20 cellular contexts compared by ENCODE assay signal in genomic region chr14:94941311-94941710, GRCh38.
DNase-seq lines count a peak whose midpoint lies in the region; ATAC-seq and TF ChIP-seq lines count a peak whose summit lies in the region.
"Had no signal": no experiment of that assay in that cellular context is flagged by ENCODE, and none has a peak within 500 bp of the region (broad histone marks: within the 10 kb centered on the region; RNA-seq: fewer than 3 reads in every experiment).

No MANE protein-coding gene starts in this region.

- H3K79me2 ChIP-seq in DND-41 (ENCODE audit: insufficient read depth, low read length) (no peaks in the 10 kb centered on the region), SK-N-SH (ENCODE audit: insufficient read depth) (no peaks in the 10 kb centered on the region)

- H3K27me3 ChIP-seq in DND-41 (ENCODE audit: insufficient read depth, low read length, poor library complexity): no peaks in the 10 kb centered on the region
- H3K27me3 ChIP-seq in SK-N-SH (ENCODE audit: insufficient read depth): no peaks in the 10 kb centered on the region

- POLR2A ChIA-PET in SK-N-SH (lab: Yijun Ruan, JAX): no interaction called here

- H3K4me2 ChIP-seq in DND-41 (ENCODE audit: insufficient read depth, low read length): no peak overlapping the region
- no peak overlapping the region for H3K4me2 ChIP-seq in SK-N-SH
- H3K4me2 ChIP-seq: A549 had no signal

- no peaks in the 10 kb centered on the region for H3F3A ChIP-seq in SK-N-SH (replicated peaks; ENCODE audit: insufficient read depth)

- no peaks in the 10 kb centered on the region for H3K36me3 Mint-ChIP-seq in immature natural killer cell
- no peaks in the 10 kb centered on the region for H3K36me3 Mint-ChIP-seq in natural killer cell treated with Interleukin-12 subunit alpha and Interleukin-12 subunit beta and Interleukin-15 and Interleukin-18, amount 100 ng/mL, for 72 hours
- H3K36me3 Mint-ChIP-seq: CD8-positive, alpha-beta T cell had no signal

- peaks cover 1 to 10% (median 10%) of the 10 kb centered on the region in 3 donors for H3K27me3 Mint-ChIP-seq in immature natural killer cell (ENCODE audit: low read depth in 3 of 3)
- H3K27me3 Mint-ChIP-seq in natural killer cell treated with Interleukin-12 subunit alpha and Interleukin-12 subunit beta and Interleukin-15 and Interleukin-18, amount 100 ng/mL, for 72 hours: no peaks in the 10 kb centered on the region
- H3K27me3 Mint-ChIP-seq: CD4-positive, alpha-beta T cell had no signal

- H3K9me3 ChIP-seq in DND-41 (ENCODE audit: insufficient read depth, low read length, severe bottlenecking): no peaks in the 10 kb centered on the region
- no peaks in the 10 kb centered on the region for H3K9me3 ChIP-seq in SK-N-SH
- H3K9me3 ChIP-seq: A549, Caco-2 had no signal

- DNase-seq in DND-41 (peak; percentile 62), immature natural killer cell (peak; percentile 19 to 65 (median 55)), SK-N-SH (no peak), left cardiac atrium (no peak)
- peak; percentile 50 for DNase-seq in natural killer cell treated with Interleukin-12 subunit alpha and Interleukin-12 subunit beta and Interleukin-15 and Interleukin-18, amount 100 ng/mL, for 72 hours (ENCODE audit: low spot score)
- DNase-seq: AML-193; Caco-2; Calu3; CD4-positive, alpha-beta T cell; CD8-positive, alpha-beta T cell; DMS79 treated with DMSO at 0.1 percent for 48 hours; EL; GDM1 had no signal

- no peak overlapping the region for H3K4me3 ChIP-seq in DND-41 (ENCODE audit: low read depth in 1 of 2, low read length in 2 of 2)
- H3K4me3 ChIP-seq in SK-N-SH (ENCODE audit: low read depth in 2 of 2, low read length in 1 of 2): no peak overlapping the region
- H3K4me3 ChIP-seq: A549; BLaER1 treated with 17β-estradiol and CSF1 and Interleukin-3, amounts not matched to agents 10 nM and 100 nM; GM12878 had no signal

- CTCF ChIA-PET in SK-N-SH (lab: Yijun Ruan, JAX): interaction anchor here (0.6 kb wide), 1 partner anchor 23 kb away, joined by 3 read pairs; no protein-coding TSS in a partner anchor

- no peaks in the 10 kb centered on the region for H3K9me2 ChIP-seq in SK-N-SH

- H3K9me3 Mint-ChIP-seq in immature natural killer cell: no peaks in the 10 kb centered on the region
- H3K9me3 Mint-ChIP-seq in natural killer cell treated with Interleukin-12 subunit alpha and Interleukin-12 subunit beta and Interleukin-15 and Interleukin-18, amount 100 ng/mL, for 72 hours: no peaks in the 10 kb centered on the region
- H3K9me3 Mint-ChIP-seq: CD4-positive, alpha-beta T cell; CD8-positive, alpha-beta T cell had no signal

- ATAC-seq in DND-41 (ENCODE audit: insufficient read depth, low read depth): peak; percentile 62
- ATAC-seq in natural killer cell treated with Interleukin-12 subunit alpha and Interleukin-12 subunit beta and Interleukin-15 and Interleukin-18, amount 100 ng/mL, for 72 hours: no peak
- ATAC-seq in HG03460 (IDR thresholded peaks at IDR 0.05; ENCODE audit: unreplicated experiment): no peak
- ATAC-seq in left cardiac atrium: no peak
- ATAC-seq: A549; CD8-positive, alpha-beta T cell; GM12878 had no signal

- TF ChIP-seq CTCF in DND-41 (IDR thresholded peaks at IDR 0.05; ENCODE audit: borderline replicate concordance, extremely low read depth, low read length, poor library complexity, severe bottlenecking): no peak
- TF ChIP-seq CTCF in SK-N-SH (IDR thresholded peaks at IDR 0.05): no peak

- peak overlapping the region in 2 of 5 donors; percentile 34 to 37 for H3K4me3 Mint-ChIP-seq in immature natural killer cell
- H3K4me3 Mint-ChIP-seq in natural killer cell treated with Interleukin-12 subunit alpha and Interleukin-12 subunit beta and Interleukin-15 and Interleukin-18, amount 100 ng/mL, for 72 hours: no peak overlapping the region
- H3K4me3 Mint-ChIP-seq: B cell; CD4-positive, alpha-beta T cell; CD8-positive, alpha-beta T cell had no signal

- H3K9ac ChIP-seq in DND-41 (ENCODE audit: low read depth, low read length) (peak overlapping the region; percentile 21; the same call in 1 of the 2 replicates), SK-N-SH (no peak overlapping the region)
- H3K9ac ChIP-seq: BLaER1 treated with 17β-estradiol and CSF1 and Interleukin-3, amounts not matched to agents 10 nM and 100 nM had no signal

- H2AFZ ChIP-seq in DND-41 (ENCODE audit: low read depth, low read length): no peak overlapping the region
- no peak overlapping the region for H2AFZ ChIP-seq in SK-N-SH (ENCODE audit: low read depth)

- peaks cover 11 to 21% of the 10 kb centered on the region in 2 donors for H3K4me1 Mint-ChIP-seq in immature natural killer cell
- H3K4me1 Mint-ChIP-seq in natural killer cell treated with Interleukin-12 subunit alpha and Interleukin-12 subunit beta and Interleukin-15 and Interleukin-18, amount 100 ng/mL, for 72 hours (ENCODE audit: low read depth in 2 of 2): peaks cover 16 to 17% of the 10 kb centered on the region in 2 donors
- H3K4me1 Mint-ChIP-seq: B cell had no signal

- H3K36me3 ChIP-seq in DND-41 (ENCODE audit: insufficient read depth, low read length): no peaks in the 10 kb centered on the region
- H3K36me3 ChIP-seq in SK-N-SH (replicated peaks in 1 of 2; ENCODE audit: control insufficient read depth in 1 of 2, insufficient read depth in 2 of 2, low read length in 1 of 2): no peaks in the 10 kb centered on the region
- H3K36me3 ChIP-seq: BLaER1 treated with 17β-estradiol and CSF1 and Interleukin-3, amounts not matched to agents 10 nM and 100 nM had no signal

- intact Hi-C loops in left cardiac atrium (cut with DNase I): no loop called here

- H3K27ac ChIP-seq in DND-41 (ENCODE audit: low read length) (peak overlapping the region; percentile 78), SK-N-SH (ENCODE audit: low read depth in 2 of 2, low read length in 1 of 2) (no peak overlapping the region)
- H3K27ac ChIP-seq: 22Rv1; A549; BLaER1 treated with 17β-estradiol and CSF1 and Interleukin-3, amounts not matched to agents 10 nM and 100 nM; C4-2B had no signal

- H3K4me1 ChIP-seq in DND-41 (ENCODE audit: insufficient read depth, low read length): peaks cover 46% of the 10 kb centered on the region
- peaks cover 6 to 7% of the 10 kb centered on the region in 2 experiments; a peak in 2 of 4 replicates for H3K4me1 ChIP-seq in SK-N-SH (ENCODE audit: control insufficient read depth in 1 of 2, insufficient read depth in 2 of 2, low read depth in 1 of 2, low read length in 1 of 2)
- H3K4me1 ChIP-seq: A549, Caco-2 had no signal

- TF ChIP-seq EP300 in SK-N-SH (IDR thresholded peaks at IDR 0.05; ENCODE audit: borderline replicate concordance in 1 of 2, low read depth in 1 of 2, low read length in 1 of 2): no peak

- H3K27ac Mint-ChIP-seq in immature natural killer cell: peak overlapping the region in 3 of 6 donors; percentile 12 to 64 (median 20)
- no peak overlapping the region for H3K27ac Mint-ChIP-seq in natural killer cell treated with Interleukin-12 subunit alpha and Interleukin-12 subunit beta and Interleukin-15 and Interleukin-18, amount 100 ng/mL, for 72 hours
- H3K27ac Mint-ChIP-seq: B cell; CD4-positive, alpha-beta T cell; CD8-positive, alpha-beta T cell had no signal

- H4K20me1 ChIP-seq in DND-41 (ENCODE audit: insufficient read depth, low read length) (no peaks in the 10 kb centered on the region), SK-N-SH (ENCODE audit: insufficient read depth) (no peaks in the 10 kb centered on the region)
- H4K20me1 ChIP-seq: BLaER1 treated with 17β-estradiol and CSF1 and Interleukin-3, amounts not matched to agents 10 nM and 100 nM had no signal

- WGBS in SK-N-SH (ENCODE audit: low lambda C conversion rate): 75% methylated on average over 5 of the region's 5 CpGs

- no peak for TF ChIP-seq RAD21 in SK-N-SH (IDR thresholded peaks at IDR 0.05; ENCODE audit: low read length)

TF ChIP-seq in SK-N-SH, 30 proteins besides CTCF, POLR2A, EP300 and RAD21 (continues in another document):
- no peak for TF ChIP-seq REST (IDR thresholded peaks at IDR 0.05; ENCODE audit: low read depth, low read length)
- TF ChIP-seq CHD2 (IDR thresholded peaks at IDR 0.05; ENCODE audit: low read length, partially characterized antibody): no peak
- TF ChIP-seq USF1 (IDR thresholded peaks at IDR 0.05; ENCODE audit: borderline replicate concordance, low read depth): no peak
- no peak for TF ChIP-seq RFX5 (IDR thresholded peaks at IDR 0.05; ENCODE audit: low read length)

Comparison
In these comparisons a context has a peak if more than half of its experiments do, and no peak if none do; other contexts are left out.
1. DNase-seq: peak in DND-41 (single experiment), immature natural killer cell (3 of 3) and natural killer cell treated with Interleukin-12 subunit alpha and Interleukin-12 subunit beta and Interleukin-15 and Interleukin-18, amount 100 ng/mL, for 72 hours (single experiment); none in SK-N-SH (single experiment) and left cardiac atrium (single experiment).